ENCODE assay signal across 16 cellular contexts in the genomic region with DNA sequence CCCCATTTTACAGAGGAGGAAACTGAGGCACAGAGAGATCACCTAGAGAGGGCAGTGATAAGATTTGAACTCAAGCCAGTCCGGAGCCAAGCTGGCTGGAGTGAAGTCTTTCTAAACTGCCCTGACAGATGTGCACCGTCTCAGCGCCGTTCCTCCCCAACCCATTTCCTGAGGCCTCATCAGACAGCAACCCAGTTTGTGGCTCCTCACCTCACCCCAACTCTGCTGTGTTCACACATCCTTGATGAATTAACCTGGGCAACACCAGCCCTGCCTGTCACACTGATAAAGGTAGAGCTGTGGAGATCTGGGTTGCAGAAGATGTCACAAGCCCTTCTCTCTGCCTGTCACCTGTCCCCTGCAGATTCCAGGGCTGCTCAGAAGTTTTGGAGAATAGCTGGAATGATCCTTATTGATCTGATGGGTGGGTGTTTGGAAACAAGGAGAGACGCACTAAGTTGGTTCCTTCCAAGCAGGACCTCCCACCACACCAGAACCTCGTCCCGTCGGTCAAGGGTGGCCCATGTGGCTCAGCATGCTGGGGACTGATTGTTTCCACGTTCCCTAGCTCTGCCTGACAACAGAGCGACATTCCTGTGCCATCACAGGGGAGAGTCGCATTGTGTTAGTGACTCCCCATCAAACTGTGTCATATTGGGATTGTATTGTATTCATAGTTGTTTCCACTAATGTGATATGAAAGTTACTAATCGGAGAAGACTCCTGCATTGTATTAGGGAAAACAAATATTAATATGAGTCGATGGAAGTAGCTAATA.
A peak's percentile ranks its signal among the peaks of the same experiment; 100 is the strongest.
DNase-seq lines count a peak whose midpoint lies in the region; ATAC-seq, FAIRE-seq and TF ChIP-seq lines count a peak whose summit lies in the region.
"Had no signal": no experiment of that assay in that cellular context is flagged by ENCODE, and none has a peak within 500 bp of the region (broad histone marks: within the 10 kb centered on the region; RNA-seq: fewer than 3 reads in every experiment).

No MANE protein-coding gene starts in this region.

- no peak overlapping the region for H2BK12ac ChIP-seq in H1 (ENCODE audit: low read depth, low read length)

- H3K23ac ChIP-seq in H1 (ENCODE audit: insufficient read length) = no peak overlapping the region

- H2AFZ ChIP-seq in H1 (ENCODE audit: low read length) = no peak overlapping the region

- TF ChIP-seq RAD21 in H1 (IDR thresholded peaks at IDR 0.05 in 1 of 2, conservative IDR thresholded peaks at IDR 0.05 in 1 of 2; ENCODE audit: low read depth in 2 of 2, low read length in 2 of 2) = no peak

- no peak for ATAC-seq in activated CD8-positive, alpha-beta memory T cell treated with anti-CD3 and anti-CD28 coated beads, Interleukin-2, amount 10 ng/mL, durations not matched to agents 7 days and 5 days
- peak; percentile 20 for ATAC-seq in stimulated activated effector memory CD8-positive, alpha-beta T cell treated with anti-CD3 and anti-CD28 coated beads, Interleukin-12 subunit alpha, Interleukin-12 subunit beta, amount 100 ng/mL, for 72 hours
- ATAC-seq in HG03442 (IDR thresholded peaks at IDR 0.05; ENCODE audit: unreplicated experiment) = no peak
- ATAC-seq: GM12878 had no signal

- TF ChIP-seq POLR2A in H1 (IDR thresholded peaks at IDR 0.05; ENCODE audit: control extremely low read depth in 1 of 2, low read depth in 2 of 2, low read length in 2 of 2) = no peak

- no peaks in the 10 kb centered on the region for H3K9me3 Mint-ChIP-seq in activated CD8-positive, alpha-beta memory T cell treated with anti-CD3 and anti-CD28 coated beads, Interleukin-2, amount 10 ng/mL, durations not matched to agents 7 days and 5 days (ENCODE audit: low read depth)
- H3K9me3 Mint-ChIP-seq in stimulated activated effector memory CD8-positive, alpha-beta T cell treated with anti-CD3 and anti-CD28 coated beads, Interleukin-12 subunit alpha, Interleukin-12 subunit beta, amount 100 ng/mL, for 72 hours = no peaks in the 10 kb centered on the region
- H3K9me3 Mint-ChIP-seq: CD4-positive, alpha-beta T cell had no signal

- H3K9me3 ChIP-seq in H1 (ENCODE audit: insufficient read depth in 2 of 2, low read depth in 1 of 2, low read length in 1 of 2) = no peaks in the 10 kb centered on the region

- no peak overlapping the region for H3K9ac ChIP-seq in H1 (replicated peaks in 1 of 4; ENCODE audit: extremely low read depth in 1 of 4, low read depth in 3 of 4, low read length in 3 of 4)

- TF ChIP-seq CTCF in H1 (IDR thresholded peaks at IDR 0.05; ENCODE audit: control extremely low read depth in 1 of 3, insufficient read depth in 1 of 3, low read depth in 1 of 3, low read length in 3 of 3) = no peak

- no peak overlapping the region for H3K27ac Mint-ChIP-seq in activated CD8-positive, alpha-beta memory T cell treated with anti-CD3 and anti-CD28 coated beads, Interleukin-2, amount 10 ng/mL, durations not matched to agents 7 days and 5 days
- no peak overlapping the region for H3K27ac Mint-ChIP-seq in stimulated activated effector memory CD8-positive, alpha-beta T cell treated with anti-CD3 and anti-CD28 coated beads, Interleukin-12 subunit alpha, Interleukin-12 subunit beta, amount 100 ng/mL, for 72 hours
- H3K27ac Mint-ChIP-seq: B cell; CD4-positive, alpha-beta T cell had no signal

- no peak overlapping the region for H3K4ac ChIP-seq in H1 (replicated peaks; ENCODE audit: insufficient read length, low read depth, low read length)

- peak; percentile 42 for DNase-seq in activated CD8-positive, alpha-beta memory T cell treated with anti-CD3 and anti-CD28 coated beads, Interleukin-2, amount 10 ng/mL, durations not matched to agents 7 days and 5 days
- no peak for DNase-seq in activated CD8-positive, alpha-beta memory T cell treated with anti-CD3 and anti-CD28 coated beads, Interleukin-2, amount 50 U/mL, for 4 hours
- DNase-seq in Jurkat, Clone E6-1 (ENCODE audit: low read depth, low spot score) = peak; percentile 5
- DNase-seq in H1 (ENCODE audit: low read depth in 1 of 2, low spot score in 2 of 2) (no peak), NCI-H82 treated with DMSO at 0.1 percent for 48 hours (lab: John Stamatoyannopoulos, UW; ENCODE audit: unreplicated experiment) (no peak)
- no peak for DNase-seq in stimulated activated effector memory CD8-positive, alpha-beta T cell treated with anti-CD3 and anti-CD28 coated beads, Interleukin-12 subunit alpha, Interleukin-12 subunit beta, amount 100 ng/mL, for 72 hours (ENCODE audit: low spot score in 2 of 2)
- DNase-seq: C1 segment of cervical spinal cord; Calu3; CD4-positive, alpha-beta T cell; DMS 273 treated with DMSO at 0.1 percent for 48 hours; H7 had no signal

- H3K23me2 ChIP-seq in H1 (ENCODE audit: low read depth, low read length) = no peaks in the 10 kb centered on the region

- no peaks in the 10 kb centered on the region; the same call in 1 of the 2 replicates for H3K79me1 ChIP-seq in H1 (ENCODE audit: low read depth, low read length)

- H4K8ac ChIP-seq in H1 (ENCODE audit: extremely low read depth, insufficient read depth, low read length) = no peak overlapping the region; the same call in 1 of the 2 replicates

- H3K4me1 ChIP-seq in H1 (replicated peaks in 1 of 4; ENCODE audit: control insufficient read depth in 3 of 4, insufficient read depth in 4 of 4, low read length in 3 of 4) = no peaks in the 10 kb centered on the region

- 91% methylated on average over 13 of the region's 13 CpGs; no CpG with 5 or more reads in 1 of the 2 experiments for WGBS in H1 (ENCODE audit: extremely low coverage in 1 of 2, insufficient coverage in 1 of 2, insufficient read length in 1 of 2, insufficient replicate concordance in 2 of 2, low coverage in 1 of 2, low lambda C conversion rate in 2 of 2, missing lambda C conversion rate in 1 of 2), 2 experiments

- no peak overlapping the region for H3K4me3 ChIP-seq in Jurkat, Clone E6-1 (ENCODE audit: low read length)
- no peak overlapping the region for H3K4me3 ChIP-seq in H1 (ENCODE audit: extremely low read depth in 1 of 4, insufficient read depth in 2 of 4, low read depth in 3 of 4, low read length in 4 of 4)
- H3K4me3 ChIP-seq: GM12878 had no signal

- no peak overlapping the region for H3K4me2 ChIP-seq in H1 (ENCODE audit: insufficient read depth in 1 of 2, low read depth in 2 of 2, low read length in 2 of 2)

- POLR2A ChIA-PET in H1 (lab: Charles Lee; ENCODE audit: partially characterized antibody) = interaction anchor here (0.7 kb wide), 1 partner anchor 8 kb away, joined by 3 read pairs; no protein-coding TSS in a partner anchor

- FAIRE-seq in H1 (lab: Jason Lieb, UNC) = no peak
- FAIRE-seq: A204.1, GM12878, GM18507 had no signal

- peaks cover 7% of the 10 kb centered on the region for H3K4me1 Mint-ChIP-seq in activated CD8-positive, alpha-beta memory T cell treated with anti-CD3 and anti-CD28 coated beads, Interleukin-2, amount 10 ng/mL, durations not matched to agents 7 days and 5 days
- H3K4me1 Mint-ChIP-seq in stimulated activated effector memory CD8-positive, alpha-beta T cell treated with anti-CD3 and anti-CD28 coated beads, Interleukin-12 subunit alpha, Interleukin-12 subunit beta, amount 100 ng/mL, for 72 hours = peaks cover 6% of the 10 kb centered on the region

- no peak overlapping the region for H2BK120ac ChIP-seq in H1 (replicated peaks; ENCODE audit: low read depth, low read length)

- H3K4me3 Mint-ChIP-seq in activated CD8-positive, alpha-beta memory T cell treated with anti-CD3 and anti-CD28 coated beads, Interleukin-2, amount 10 ng/mL, durations not matched to agents 7 days and 5 days = no peak overlapping the region
- H3K4me3 Mint-ChIP-seq in stimulated activated effector memory CD8-positive, alpha-beta T cell treated with anti-CD3 and anti-CD28 coated beads, Interleukin-12 subunit alpha, Interleukin-12 subunit beta, amount 100 ng/mL, for 72 hours = no peak overlapping the region
- H3K4me3 Mint-ChIP-seq: B cell; CD4-positive, alpha-beta T cell had no signal

- no peak overlapping the region for H3K27ac ChIP-seq in H1 (ENCODE audit: low read depth, low read length)

- no peak overlapping the region for H2BK5ac ChIP-seq in H1 (ENCODE audit: low read depth, low read length)

- H3K27me3 ChIP-seq in H1 (replicated peaks in 1 of 4; ENCODE audit: control insufficient read depth in 3 of 4, extremely low read depth in 1 of 4, insufficient read depth in 3 of 4, low read length in 3 of 4) = peaks cover 0 to 2% (median 0%) of the 10 kb centered on the region in 4 experiments; a peak in 1 of 7 replicates

- no peak overlapping the region for H2BK15ac ChIP-seq in H1 (ENCODE audit: low read length)

- no peaks in the 10 kb centered on the region for H3K36me3 ChIP-seq in H1 (ENCODE audit: control insufficient read depth in 2 of 4, insufficient read depth in 4 of 4, low read length in 3 of 4)

- H2BK20ac ChIP-seq in H1 (ENCODE audit: low read length) = no peak overlapping the region

- no peak for TF ChIP-seq EP300 in H1 (IDR thresholded peaks at IDR 0.05; ENCODE audit: borderline replicate concordance in 1 of 2, low read depth in 2 of 2, low read length in 2 of 2)

- no peak overlapping the region for H2AK5ac ChIP-seq in H1 (ENCODE audit: low read depth, low read length)

- CTCF ChIA-PET in activated CD8-positive, alpha-beta memory T cell treated with anti-CD3 and anti-CD28 coated beads, Interleukin-2, amount 10 ng/mL, durations not matched to agents 7 days and 5 days (lab: Charles Lee) = no interaction called here
- CTCF ChIA-PET in H1 (lab: Charles Lee; ENCODE audit: partially characterized antibody) = interaction anchor here (0.7 to 2.0 kb wide), 7 partner anchors 10 to 162 kb away, joined by 3 to 5 read pairs (median 3); no protein-coding TSS in a partner anchor

- no peak overlapping the region for H4K5ac ChIP-seq in H1 (ENCODE audit: insufficient read length, low read depth, low read length)

- H4K91ac ChIP-seq in H1 (replicated peaks; ENCODE audit: insufficient read length, low read length) = peak overlapping the region; percentile 6

- no peak overlapping the region for H3K14ac ChIP-seq in H1 (ENCODE audit: insufficient read length)

- H3K56ac ChIP-seq in H1 (replicated peaks; ENCODE audit: insufficient read length, low read depth, low read length) = no peak overlapping the region

- H3K79me2 ChIP-seq in H1 (ENCODE audit: control insufficient read depth in 1 of 2, insufficient read depth in 2 of 2, low read length in 2 of 2) = no peaks in the 10 kb centered on the region

- no peaks in the 10 kb centered on the region for H3K36me3 Mint-ChIP-seq in activated CD8-positive, alpha-beta memory T cell treated with anti-CD3 and anti-CD28 coated beads, Interleukin-2, amount 10 ng/mL, durations not matched to agents 7 days and 5 days
- no peaks in the 10 kb centered on the region for H3K36me3 Mint-ChIP-seq in stimulated activated effector memory CD8-positive, alpha-beta T cell treated with anti-CD3 and anti-CD28 coated beads, Interleukin-12 subunit alpha, Interleukin-12 subunit beta, amount 100 ng/mL, for 72 hours

- H4K20me1 ChIP-seq in H1 (replicated peaks in 1 of 2; ENCODE audit: control insufficient read depth in 1 of 2, insufficient read depth in 2 of 2, low read length in 2 of 2) = peaks cover 5 to 7% of the 10 kb centered on the region in 2 experiments

- peaks cover 2% of the 10 kb centered on the region for H3K27me3 Mint-ChIP-seq in activated CD8-positive, alpha-beta memory T cell treated with anti-CD3 and anti-CD28 coated beads, Interleukin-2, amount 10 ng/mL, durations not matched to agents 7 days and 5 days

- H3K18ac ChIP-seq in H1 (ENCODE audit: extremely low read depth, low read length) = no peak overlapping the region

Comparison
In these comparisons a context has a peak if more than half of its experiments do, and no peak if none do; other contexts are left out.
1. DNase-seq: peak in activated CD8-positive, alpha-beta memory T cell treated with anti-CD3 and anti-CD28 coated beads, Interleukin-2, amount 10 ng/mL, durations not matched to agents 7 days and 5 days (single experiment) and Jurkat, Clone E6-1 (single experiment); none in activated CD8-positive, alpha-beta memory T cell treated with anti-CD3 and anti-CD28 coated beads, Interleukin-2, amount 50 U/mL, for 4 hours (single experiment), H1 (0 of 2), stimulated activated effector memory CD8-positive, alpha-beta T cell treated with anti-CD3 and anti-CD28 coated beads, Interleukin-12 subunit alpha, Interleukin-12 subunit beta, amount 100 ng/mL, for 72 hours (0 of 2) and NCI-H82 treated with DMSO at 0.1 percent for 48 hours (single experiment).